Comparison of ENCODE assay signal across 8 cellular contexts in the genomic region with DNA sequence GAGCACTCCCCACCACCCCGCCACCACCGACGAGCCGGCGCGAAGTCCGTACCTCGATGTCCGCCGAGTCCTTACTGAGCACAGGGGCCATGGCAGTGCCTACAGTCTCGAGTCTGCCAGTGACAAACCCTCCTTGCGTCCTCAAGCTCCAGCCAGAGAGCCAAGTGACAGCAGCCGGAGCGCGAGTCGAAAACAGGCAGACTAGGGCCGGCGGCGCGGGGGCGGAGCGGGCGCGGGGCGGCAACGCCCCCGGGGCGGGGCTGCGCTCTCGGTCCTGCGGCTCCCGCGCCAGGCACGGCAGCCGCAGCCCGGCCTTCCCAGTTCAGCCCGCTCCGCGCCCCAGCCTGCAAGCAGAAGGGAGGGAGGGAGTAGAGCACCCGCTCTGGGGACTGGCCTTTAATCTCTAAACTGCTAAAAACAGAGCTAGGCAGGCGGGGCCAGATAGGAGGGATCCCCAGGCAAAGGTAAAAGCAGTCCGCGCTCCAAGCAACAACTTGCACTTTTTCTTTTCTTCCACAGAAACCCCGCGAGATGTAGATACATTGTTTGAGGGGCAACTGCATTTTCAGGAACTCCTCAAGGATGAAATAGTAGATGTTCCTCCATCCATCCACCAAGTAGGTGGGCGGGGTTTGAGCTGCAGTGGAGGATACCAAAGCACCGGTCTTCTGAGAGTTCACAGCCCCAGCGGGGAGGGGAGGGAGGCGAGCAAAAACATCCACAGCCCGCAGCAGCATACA. TPM values are rescaled to one million over a fixed set of nuclear protein-coding genes. Genes with fewer than 3 reads are reported as not detected.
DNase-seq lines count a peak whose midpoint lies in the region; ATAC-seq, FAIRE-seq and TF ChIP-seq lines count a peak whose summit lies in the region.

TSS of gene DPYD (minus strand) at position 203 of the 740 bp plus-strand sequence. CDS start at position 91, 112 bp downstream.

- no peaks in the 10 kb centered on the region for H3K36me3 ChIP-seq in ACC112 (ENCODE audit: insufficient read depth, low read length)
- no peaks in the 10 kb centered on the region for H3K36me3 ChIP-seq in bronchial epithelial cell (ENCODE audit: control insufficient read depth, insufficient read depth, low read length)

- H3K79me2 ChIP-seq in ACC112 (ENCODE audit: control insufficient read depth, insufficient read depth, low read length, unreplicated experiment): peaks cover 45% of the 10 kb centered on the region

- H2AFZ ChIP-seq in ACC112 (ENCODE audit: low read length, unreplicated experiment): peak within 1 kb of the TSS; percentile 95

- H3K4me3 ChIP-seq in ACC112 (ENCODE audit: low read depth, low read length) (peak within 1 kb of the TSS; percentile 90), WI38 (ENCODE audit: low read depth, low read length) (peak within 1 kb of the TSS; percentile 92), bronchial epithelial cell (ENCODE audit: low read depth, low read length) (peak within 1 kb of the TSS; percentile 74)

- H3K27ac ChIP-seq in ACC112 (ENCODE audit: low read depth, low read length): peak within 1 kb of the TSS; percentile 72

- DNase-seq in NCI-H2196 (lab: John Stamatoyannopoulos, UW; ENCODE audit: unreplicated experiment) (peak; percentile 62), bronchial epithelial cell (ENCODE audit: low read depth) (peak; percentile 67), inferior parietal cortex (ENCODE audit: extremely low spot score) (peak; percentile 77)
- peak; percentile 68 to 75 for DNase-seq in stimulated activated CD4-positive, alpha-beta T cell treated with anti-CD3 and anti-CD28 coated beads, Interleukin-12 subunit alpha, Interleukin-12 subunit beta, amount 100 ng/mL, for 24 hours (ENCODE audit: low read depth in 2 of 2)

- no peak for TF ChIP-seq CTCF in WI38 (IDR thresholded peaks at IDR 0.05; ENCODE audit: low read depth, low read length)
- TF ChIP-seq CTCF in bronchial epithelial cell (IDR thresholded peaks at IDR 0.05; ENCODE audit: insufficient read depth, low read length, severe bottlenecking): no peak

- ATAC-seq in GM18873 (IDR thresholded peaks at IDR 0.05; ENCODE audit: low FRiP score, unreplicated experiment) (peak; percentile 82), HG03135 (IDR thresholded peaks at IDR 0.05; ENCODE audit: unreplicated experiment) (peak; percentile 90)

- FAIRE-seq in bronchial epithelial cell (lab: Jason Lieb, UNC): no peak

- peaks cover 25% of the 10 kb centered on the region for H3K4me1 ChIP-seq in ACC112 (ENCODE audit: control insufficient read depth, insufficient read depth, low read length, unreplicated experiment)

- H3K27me3 ChIP-seq in ACC112 (ENCODE audit: insufficient read depth, low read length) (no peaks in the 10 kb centered on the region), bronchial epithelial cell (ENCODE audit: control insufficient read depth, insufficient read depth, low read length) (no peaks in the 10 kb centered on the region)

RNA-seq across cellular contexts. Expression of gene DPYD, which starts in this region (rescaled TPM):
- 1.6 and 2.7 TPM in 2 replicates for total RNA-seq in bronchial epithelial cell

Comparison
In these comparisons a context has a peak if more than half of its experiments do, and no peak if none do; other contexts are left out.
1. Peak in every context shown above with its lines: DNase-seq, ATAC-seq, H3K4me3 ChIP-seq and H3K27ac ChIP-seq.